Comparison of ENCODE assay signal across 9 cellular contexts in the genomic region with DNA sequence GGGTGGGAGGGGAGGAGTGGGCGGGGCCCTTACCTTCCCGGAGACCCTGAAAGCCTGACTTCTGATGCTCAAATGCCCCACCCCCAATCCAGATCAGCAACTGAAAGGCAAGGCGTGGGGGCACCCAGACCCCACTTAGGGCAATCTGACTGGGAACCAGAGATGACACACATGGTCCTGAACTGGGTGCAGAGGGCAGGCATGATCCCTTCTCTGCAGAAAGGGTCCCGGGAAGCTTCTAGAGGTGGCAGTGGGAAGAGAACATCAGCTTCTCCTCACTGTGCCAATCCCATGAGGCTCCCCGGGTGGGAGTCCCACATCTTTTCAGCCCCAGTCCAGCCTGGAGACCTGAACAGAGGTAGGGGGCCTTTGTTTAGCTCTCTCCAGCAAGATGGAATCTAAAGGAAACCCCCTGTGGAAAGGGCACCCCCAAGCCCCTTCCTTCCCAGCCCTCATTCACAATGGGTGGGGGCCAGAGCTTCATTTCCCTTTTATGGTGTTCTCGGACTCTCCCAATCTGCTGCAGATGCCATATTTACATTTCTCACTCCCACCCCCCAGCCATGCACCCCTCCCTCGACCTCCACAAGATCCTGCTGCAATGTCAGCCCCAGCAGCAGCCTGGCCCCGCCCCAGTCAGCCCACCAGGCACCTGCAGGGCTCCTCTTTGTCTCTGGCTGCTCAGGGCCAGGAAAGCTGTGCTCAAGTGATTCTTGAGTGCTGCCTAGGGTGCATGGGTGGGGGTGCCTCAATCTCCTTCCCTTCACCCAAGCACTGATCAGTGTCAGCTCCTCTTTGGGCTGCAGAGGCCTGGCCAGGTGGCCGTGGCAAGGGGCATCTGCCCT. TPM values are rescaled to one million over a fixed set of nuclear protein-coding genes. Genes with fewer than 3 reads are reported as not detected.
A peak's percentile ranks its signal among the peaks of the same experiment; 100 is the strongest.
DNase-seq lines count a peak whose midpoint lies in the region; ATAC-seq and TF ChIP-seq lines count a peak whose summit lies in the region.
"Had no signal": no experiment of that assay in that cellular context is flagged by ENCODE, and none has a peak within 500 bp of the region (broad histone marks: within the 10 kb centered on the region; RNA-seq: fewer than 3 reads in every experiment).

No MANE protein-coding gene starts in this region.

- peak overlapping the region; percentile 80 for H3K4me3 ChIP-seq in OCI-LY1 (ENCODE audit: low read depth, low read length, poor library complexity, severe bottlenecking)
- H3K4me3 ChIP-seq in effector memory CD4-positive, alpha-beta T cell (ENCODE audit: insufficient read depth, low read depth, low read length, poor library complexity, severe bottlenecking) = peak overlapping the region; percentile 83
- no peak overlapping the region for H3K4me3 ChIP-seq in body of pancreas
- H3K4me3 ChIP-seq in SK-N-SH (ENCODE audit: low read depth in 2 of 2, low read length in 1 of 2) = no peak overlapping the region

- H3K4me2 ChIP-seq in OCI-LY1 (ENCODE audit: low read length) (peak overlapping the region; percentile 74), SK-N-SH (no peak overlapping the region)

- ATAC-seq in stimulated activated naive CD8-positive, alpha-beta T cell treated with anti-CD3 and anti-CD28 coated beads, Interleukin-15, Interleukin-2, amounts not matched to agents 100 U/mL and 50 U/mL, for 24 hours = no peak
- no peak for ATAC-seq in body of pancreas

- peaks cover 52% of the 10 kb centered on the region for H3K4me1 ChIP-seq in OCI-LY1 (ENCODE audit: insufficient read depth, low read length, severe bottlenecking)
- peaks cover 71% of the 10 kb centered on the region for H3K4me1 ChIP-seq in effector memory CD4-positive, alpha-beta T cell (ENCODE audit: control insufficient read depth, insufficient read depth, low read length, poor library complexity, severe bottlenecking)
- H3K4me1 ChIP-seq in body of pancreas = peaks cover 28% of the 10 kb centered on the region
- peaks cover 9 to 22% of the 10 kb centered on the region in 2 experiments; a peak in 3 of 4 replicates for H3K4me1 ChIP-seq in SK-N-SH (ENCODE audit: control insufficient read depth in 1 of 2, insufficient read depth in 2 of 2, low read depth in 1 of 2, low read length in 1 of 2)

- POLR2A ChIA-PET in SK-N-SH (lab: Yijun Ruan, JAX) = no interaction called here

- CTCF ChIA-PET in SK-N-SH (lab: Yijun Ruan, JAX) = interaction anchor here (0.6 to 8.9 kb wide), 13 partner anchors 8 to 618 kb away, joined by 3 to 92 read pairs (median 4); no protein-coding TSS in a partner anchor

- H3F3A ChIP-seq in OCI-LY1 (ENCODE audit: insufficient read depth, low read length) = 0 out of 2 replicates have a peak, but pooled peaks cover 6% of the 10 kb centered on the region
- no peaks in the 10 kb centered on the region for H3F3A ChIP-seq in SK-N-SH (replicated peaks; ENCODE audit: insufficient read depth)

- H3K9me3 ChIP-seq in OCI-LY1 (ENCODE audit: low read length) = no peaks in the 10 kb centered on the region
- H3K9me3 ChIP-seq in effector memory CD4-positive, alpha-beta T cell (ENCODE audit: control insufficient read depth, low read length) = no peaks in the 10 kb centered on the region
- H3K9me3 ChIP-seq in body of pancreas = no peaks in the 10 kb centered on the region
- no peaks in the 10 kb centered on the region for H3K9me3 ChIP-seq in SK-N-SH

- DNase-seq in NK-92 treated with Interleukin-12 subunit alpha and Interleukin-12 subunit beta, amount 100 ng/mL, for 24 hours (lab: John Stamatoyannopoulos, UW) = peak; percentile 55
- DNase-seq in NK-92 (lab: John Stamatoyannopoulos, UW; ENCODE audit: unreplicated experiment) = no peak
- DNase-seq in effector memory CD4-positive, alpha-beta T cell = no peak
- DNase-seq in stimulated activated naive CD8-positive, alpha-beta T cell treated with anti-CD3 and anti-CD28 coated beads, Interleukin-15, Interleukin-2, amounts not matched to agents 100 U/mL and 50 U/mL, for 24 hours = peak; percentile 49
- DNase-seq in body of pancreas = no peak
- no peak for DNase-seq in SK-N-SH
- no peak for DNase-seq in GM19240 (ENCODE audit: insufficient read length, low spot score)
- DNase-seq: NCI-H748 treated with DMSO at 0.1 percent for 48 hours had no signal

- H3K9ac ChIP-seq in OCI-LY1 (ENCODE audit: low read length) (peak overlapping the region; percentile 76; the same call in 1 of the 2 replicates), SK-N-SH (no peak overlapping the region)

- TF ChIP-seq CTCF in OCI-LY1 (IDR thresholded peaks at IDR 0.05; ENCODE audit: low read length) (no peak), body of pancreas (IDR thresholded peaks at IDR 0.05) (no peak), SK-N-SH (IDR thresholded peaks at IDR 0.05) (no peak)

- peak overlapping the region; percentile 97 for H3K27ac ChIP-seq in OCI-LY1 (ENCODE audit: low read depth, low read length, poor library complexity, severe bottlenecking)
- peak overlapping the region; percentile 81 for H3K27ac ChIP-seq in effector memory CD4-positive, alpha-beta T cell (ENCODE audit: insufficient read depth, low read length, poor library complexity, severe bottlenecking)
- no peak overlapping the region for H3K27ac ChIP-seq in body of pancreas
- H3K27ac ChIP-seq in SK-N-SH (ENCODE audit: low read depth in 2 of 2, low read length in 1 of 2) = no peak overlapping the region

- H2AFZ ChIP-seq in OCI-LY1 (ENCODE audit: low read length) (no peak overlapping the region), SK-N-SH (ENCODE audit: low read depth) (no peak overlapping the region)

- H3K9me2 ChIP-seq in OCI-LY1 (ENCODE audit: low read depth, low read length) (no peaks in the 10 kb centered on the region), SK-N-SH (no peaks in the 10 kb centered on the region)

- H4K20me1 ChIP-seq in OCI-LY1 (ENCODE audit: insufficient read depth, low read length) = no peaks in the 10 kb centered on the region
- H4K20me1 ChIP-seq in SK-N-SH (ENCODE audit: insufficient read depth) = no peaks in the 10 kb centered on the region

- no peaks in the 10 kb centered on the region for H3K27me3 ChIP-seq in OCI-LY1 (ENCODE audit: insufficient read depth, low read length)
- no peaks in the 10 kb centered on the region for H3K27me3 ChIP-seq in effector memory CD4-positive, alpha-beta T cell (replicated peaks; ENCODE audit: control insufficient read depth, insufficient read depth, low read length, poor library complexity, severe bottlenecking)
- H3K27me3 ChIP-seq in body of pancreas = no peaks in the 10 kb centered on the region
- no peaks in the 10 kb centered on the region for H3K27me3 ChIP-seq in SK-N-SH (ENCODE audit: insufficient read depth)

- H3K36me3 ChIP-seq in OCI-LY1 (ENCODE audit: insufficient read depth, low read length) (no peaks in the 10 kb centered on the region), body of pancreas (replicated peaks in 1 of 2; ENCODE audit: insufficient read depth in 1 of 2, low read depth in 2 of 2) (no peaks in the 10 kb centered on the region), SK-N-SH (replicated peaks in 1 of 2; ENCODE audit: control insufficient read depth in 1 of 2, insufficient read depth in 2 of 2, low read length in 1 of 2) (no peaks in the 10 kb centered on the region)
- no peaks in the 10 kb centered on the region for H3K36me3 ChIP-seq in effector memory CD4-positive, alpha-beta T cell (ENCODE audit: control insufficient read depth, insufficient read depth, low read length)

- intact Hi-C loops in body of pancreas (cut with DNase I) = no loop called here

- TF ChIP-seq POLR2A in body of pancreas (IDR thresholded peaks at IDR 0.05) = no peak

- H3K79me2 ChIP-seq in OCI-LY1 (ENCODE audit: insufficient read depth, low read length) (no peaks in the 10 kb centered on the region), SK-N-SH (ENCODE audit: insufficient read depth) (no peaks in the 10 kb centered on the region; the same call in 1 of the 2 replicates)

- whole genome bisulfite sequencing in body of pancreas, 2 donors = 54% methylated on average over 4 to 9 of the region's 9 CpGs
- 62% methylated on average over 5 of the region's 9 CpGs for WGBS in SK-N-SH (ENCODE audit: low lambda C conversion rate)

- no peak for TF ChIP-seq EP300 in SK-N-SH (IDR thresholded peaks at IDR 0.05; ENCODE audit: borderline replicate concordance in 1 of 2, low read depth in 1 of 2, low read length in 1 of 2)

- no peak for TF ChIP-seq RAD21 in SK-N-SH (IDR thresholded peaks at IDR 0.05; ENCODE audit: low read length)

TF ChIP-seq in SK-N-SH, 30 proteins besides CTCF, POLR2A, EP300 and RAD21:
- TF ChIP-seq ELF1 (IDR thresholded peaks at IDR 0.05) = no peak

RNA-seq across cellular contexts. Expression of a gene that starts 2.0 kb away (rescaled TPM):
- 1 to 10 TPM; 1.6 to 3.4 TPM for total RNA-seq in body of pancreas
- polyA plus RNA-seq in SK-N-SH (2012; rRNA removed) = 0.24 and 0.26 TPM in 2 replicates
- polyA plus RNA-seq in SK-N-SH (2012; cell fraction: cytosol; rRNA removed) = 0.08 and 0.14 TPM in 2 replicates
- 0.50 and 0.63 TPM in 2 replicates for polyA plus RNA-seq in SK-N-SH (2012; cell fraction: nucleus; rRNA removed)

Comparison
In these comparisons a context has a peak if more than half of its experiments do, and no peak if none do; other contexts are left out.
1. DNase-seq: peak in NK-92 treated with Interleukin-12 subunit alpha and Interleukin-12 subunit beta, amount 100 ng/mL, for 24 hours (single experiment) and stimulated activated naive CD8-positive, alpha-beta T cell treated with anti-CD3 and anti-CD28 coated beads, Interleukin-15, Interleukin-2, amounts not matched to agents 100 U/mL and 50 U/mL, for 24 hours (single experiment); none in NK-92 (single experiment), effector memory CD4-positive, alpha-beta T cell (0 of 3), body of pancreas (0 of 4), SK-N-SH (single experiment) and GM19240 (single experiment).
2. H3K27ac ChIP-seq: peak in OCI-LY1 (single experiment) and effector memory CD4-positive, alpha-beta T cell (single experiment); none in body of pancreas (0 of 4) and SK-N-SH (0 of 2).
3. H3K4me3 ChIP-seq: peak in OCI-LY1 (single experiment) and effector memory CD4-positive, alpha-beta T cell (single experiment); none in body of pancreas (0 of 2) and SK-N-SH (0 of 2).